8 cellular contexts compared by ENCODE assay signal in the genomic region with DNA sequence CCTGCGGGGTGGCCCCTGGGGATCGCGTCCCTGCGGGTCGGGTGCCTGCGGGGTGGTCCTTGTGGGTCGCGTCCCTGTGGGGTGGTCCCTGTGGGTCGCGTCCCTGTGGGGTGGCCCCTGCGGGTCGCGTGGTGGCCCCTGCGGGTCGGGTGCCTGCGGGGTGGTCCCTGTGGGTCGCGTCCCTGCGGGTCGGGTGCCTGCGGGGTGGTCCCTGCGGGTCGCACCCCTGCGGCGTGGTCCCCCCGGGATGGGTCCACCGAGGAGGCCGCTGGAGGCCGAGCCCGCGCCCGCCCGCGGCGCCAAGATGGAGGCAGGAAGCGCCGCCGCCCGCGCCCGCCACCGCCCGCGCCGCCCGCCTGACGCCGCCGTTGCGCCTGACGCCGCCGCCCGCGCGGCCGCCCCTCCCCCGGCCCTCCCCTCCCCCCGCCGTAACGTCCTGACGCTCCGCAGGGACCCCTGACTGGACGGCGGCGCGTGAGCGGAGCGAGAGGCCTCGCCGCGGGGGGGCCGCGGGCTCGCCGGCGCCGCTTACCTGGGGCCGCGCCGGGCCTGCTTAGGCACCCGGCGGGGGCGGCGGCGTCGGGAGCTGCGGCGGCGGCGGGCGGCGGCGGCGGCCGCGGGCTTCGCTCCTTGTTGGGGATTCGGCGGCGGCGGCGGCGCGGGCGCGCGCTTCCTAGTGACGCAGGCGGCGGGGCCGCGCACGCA. TPM values are rescaled to one million over a fixed set of nuclear protein-coding genes. Genes with fewer than 3 reads are reported as not detected.
A peak's percentile ranks its signal among the peaks of the same experiment; 100 is the strongest.
DNase-seq lines count a peak whose midpoint lies in the region; ATAC-seq and TF ChIP-seq lines count a peak whose summit lies in the region.

A gene with protein sequence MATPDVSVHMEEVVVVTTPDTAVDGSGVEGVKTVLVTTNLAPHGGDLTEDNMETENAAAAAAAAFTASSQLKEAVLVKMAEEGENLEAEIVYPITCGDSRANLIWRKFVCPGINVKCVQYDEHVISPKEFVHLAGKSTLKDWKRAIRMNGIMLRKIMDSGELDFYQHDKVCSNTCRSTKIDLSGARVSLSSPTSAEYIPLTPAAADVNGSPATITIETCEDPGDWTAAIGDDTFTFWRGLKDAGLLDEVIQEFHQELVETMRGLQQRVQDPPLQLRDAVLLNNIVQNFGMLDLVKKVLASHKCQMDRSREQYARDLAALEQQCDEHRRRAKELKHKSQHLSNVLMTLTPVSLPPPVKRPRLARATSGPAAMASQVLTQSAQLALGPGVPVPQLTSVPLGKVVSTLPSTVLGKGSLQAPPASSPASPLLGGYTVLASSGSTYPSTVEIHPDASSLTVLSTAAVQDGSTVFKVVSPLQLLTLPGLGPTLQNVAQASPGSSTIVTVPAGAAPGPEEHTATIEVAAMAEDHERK (minus strand): TSS at position 678 of the 705 bp plus-strand sequence. CDS start 7,704 bp downstream, outside the sequence.

- H3K9me3 ChIP-seq in NT2/D1 (ENCODE audit: insufficient read depth, low read length) (no peaks in the 10 kb centered on the region), testis (no peaks in the 10 kb centered on the region)

- no peaks in the 10 kb centered on the region for H3K27me3 Mint-ChIP-seq in activated T-cell treated with anti-CD3 and anti-CD28 coated beads, Interleukin-2, amount 50 U/mL, for 72 hours (ENCODE audit: low read depth)
- H3K27me3 Mint-ChIP-seq in natural killer cell treated with Interleukin-12 subunit alpha and Interleukin-12 subunit beta and Interleukin-15 and Interleukin-18, amount 100 ng/mL, for 72 hours, result no peaks in the 10 kb centered on the region

- ATAC-seq in HG03457 (IDR thresholded peaks at IDR 0.05; ENCODE audit: unreplicated experiment), result peak; percentile 29
- peak; percentile 61 to 65 for ATAC-seq in activated T-cell treated with anti-CD3 and anti-CD28 coated beads, Interleukin-2, amount 50 U/mL, for 72 hours (replicated peaks in 1 of 2)
- peak; percentile 79 to 81 for ATAC-seq in natural killer cell treated with Interleukin-12 subunit alpha and Interleukin-12 subunit beta and Interleukin-15 and Interleukin-18, amount 100 ng/mL, for 72 hours

- WGBS in testis, 2 donors, result 1% methylated on average over 82 of the region's 114 CpGs; no CpG with 5 or more reads in 1 of the 2 donors

- H3K36me3 Mint-ChIP-seq in activated T-cell treated with anti-CD3 and anti-CD28 coated beads, Interleukin-2, amount 50 U/mL, for 72 hours (ENCODE audit: insufficient read depth in 2 of 2), result peaks cover 3 to 6% of the 10 kb centered on the region in 2 donors
- H3K36me3 Mint-ChIP-seq in natural killer cell treated with Interleukin-12 subunit alpha and Interleukin-12 subunit beta and Interleukin-15 and Interleukin-18, amount 100 ng/mL, for 72 hours, result peaks cover 6% of the 10 kb centered on the region

- no peaks in the 10 kb centered on the region for H3K9me3 Mint-ChIP-seq in activated T-cell treated with anti-CD3 and anti-CD28 coated beads, Interleukin-2, amount 50 U/mL, for 72 hours
- H3K9me3 Mint-ChIP-seq in natural killer cell treated with Interleukin-12 subunit alpha and Interleukin-12 subunit beta and Interleukin-15 and Interleukin-18, amount 100 ng/mL, for 72 hours, result no peaks in the 10 kb centered on the region

- peaks cover 54% of the 10 kb centered on the region for H3K4me1 Mint-ChIP-seq in activated T-cell treated with anti-CD3 and anti-CD28 coated beads, Interleukin-2, amount 50 U/mL, for 72 hours (ENCODE audit: low read depth)
- H3K4me1 Mint-ChIP-seq in natural killer cell treated with Interleukin-12 subunit alpha and Interleukin-12 subunit beta and Interleukin-15 and Interleukin-18, amount 100 ng/mL, for 72 hours (ENCODE audit: low read depth in 2 of 2), result peaks cover 14 to 23% of the 10 kb centered on the region in 2 donors

- intact Hi-C loops in testis (cut with DNase I; ENCODE audit: low total_unique reads), result no loop called here

- H3K4me1 ChIP-seq in NT2/D1 (ENCODE audit: insufficient read depth, insufficient read length) (peaks cover 6% of the 10 kb centered on the region), testis (peaks cover 20% of the 10 kb centered on the region)

- no peak for TF ChIP-seq POLR2A in testis (IDR thresholded peaks at IDR 0.05)

- H3K27ac ChIP-seq in C4-2B (peak within 1 kb of the TSS; percentile 99), testis (peak within 1 kb of the TSS; percentile 96 to 98)

- peak within 1 kb of the TSS; percentile 100 for H3K4me3 ChIP-seq in NT2/D1 (ENCODE audit: insufficient read length, low read depth)
- peak within 1 kb of the TSS; percentile 83 for H3K4me3 ChIP-seq in fibroblast of mammary gland (ENCODE audit: control insufficient read depth, low read depth, low read length)
- H3K4me3 ChIP-seq in testis, result peak within 1 kb of the TSS; percentile 87 to 94

- H3K27me3 ChIP-seq in NT2/D1 (ENCODE audit: insufficient read depth, insufficient read length) (no peaks in the 10 kb centered on the region), testis (no peaks in the 10 kb centered on the region)

- H3K36me3 ChIP-seq in NT2/D1 (ENCODE audit: insufficient read depth, insufficient read length, low read length) (peaks cover 2% of the 10 kb centered on the region), testis (ENCODE audit: low read depth, missing control alignments) (no peaks in the 10 kb centered on the region)

- TF ChIP-seq CTCF in C4-2B (conservative IDR thresholded peaks at IDR 0.05) (no peak), fibroblast of mammary gland (conservative IDR thresholded peaks at IDR 0.05; ENCODE audit: control insufficient read depth, insufficient read depth, low read depth, low read length) (no peak), testis (IDR thresholded peaks at IDR 0.05) (no peak)

- H3K9ac ChIP-seq in NT2/D1 (ENCODE audit: insufficient read length, low read depth), result peak within 1 kb of the TSS; percentile 100

- peak within 1 kb of the TSS; percentile 98 for H3K27ac Mint-ChIP-seq in activated T-cell treated with anti-CD3 and anti-CD28 coated beads, Interleukin-2, amount 50 U/mL, for 72 hours
- peak within 1 kb of the TSS; percentile 79 to 85 for H3K27ac Mint-ChIP-seq in natural killer cell treated with Interleukin-12 subunit alpha and Interleukin-12 subunit beta and Interleukin-15 and Interleukin-18, amount 100 ng/mL, for 72 hours

- peak within 1 kb of the TSS; percentile 96 to 98 for H3K4me3 Mint-ChIP-seq in activated T-cell treated with anti-CD3 and anti-CD28 coated beads, Interleukin-2, amount 50 U/mL, for 72 hours
- H3K4me3 Mint-ChIP-seq in natural killer cell treated with Interleukin-12 subunit alpha and Interleukin-12 subunit beta and Interleukin-15 and Interleukin-18, amount 100 ng/mL, for 72 hours, result peak within 1 kb of the TSS; percentile 91

- peak; percentile 91 for DNase-seq in GM19240 (ENCODE audit: insufficient read length, low spot score)
- no peak for DNase-seq in NT2/D1 (ENCODE audit: low read depth, low spot score)
- DNase-seq in activated T-cell treated with anti-CD3 and anti-CD28 coated beads, Interleukin-2, amount 50 U/mL, for 72 hours, result peak; percentile 75 to 83
- peak; percentile 61 for DNase-seq in fibroblast of mammary gland (ENCODE audit: low read depth)
- peak; percentile 74 for DNase-seq in natural killer cell treated with Interleukin-12 subunit alpha and Interleukin-12 subunit beta and Interleukin-15 and Interleukin-18, amount 100 ng/mL, for 72 hours (ENCODE audit: low spot score)
- DNase-seq in testis, result peak; percentile 76

RNA-seq across cellular contexts. Expression of the gene that starts here (rescaled TPM):
- 10 to 100 TPM; 17.5 to 22.8 TPM for total RNA-seq in activated T-cell treated with anti-CD3 and anti-CD28 coated beads, Interleukin-2, amount 50 U/mL, for 72 hours
- 10 to 100 TPM; 14.7 to 15.5 TPM for total RNA-seq in natural killer cell treated with Interleukin-12 subunit alpha and Interleukin-12 subunit beta and Interleukin-15 and Interleukin-18, amount 100 ng/mL, for 72 hours
- 10 to 100 TPM; 31.0 to 33.1 TPM for total RNA-seq in testis
- polyA plus RNA-seq in testis (ENCODE audit: insufficient read depth, low read depth, low replicate concordance), result 20.3 TPM

Comparison
In these comparisons a context has a peak if more than half of its experiments do, and no peak if none do; other contexts are left out.
1. ATAC-seq: peak in every context shown above with its lines; median percentile 80 in natural killer cell treated with Interleukin-12 subunit alpha and Interleukin-12 subunit beta and Interleukin-15 and Interleukin-18, amount 100 ng/mL, for 72 hours; 63 in activated T-cell treated with anti-CD3 and anti-CD28 coated beads, Interleukin-2, amount 50 U/mL, for 72 hours; 29 in HG03457.